ENCODE assay signal across 8 cellular contexts in the genomic region with DNA sequence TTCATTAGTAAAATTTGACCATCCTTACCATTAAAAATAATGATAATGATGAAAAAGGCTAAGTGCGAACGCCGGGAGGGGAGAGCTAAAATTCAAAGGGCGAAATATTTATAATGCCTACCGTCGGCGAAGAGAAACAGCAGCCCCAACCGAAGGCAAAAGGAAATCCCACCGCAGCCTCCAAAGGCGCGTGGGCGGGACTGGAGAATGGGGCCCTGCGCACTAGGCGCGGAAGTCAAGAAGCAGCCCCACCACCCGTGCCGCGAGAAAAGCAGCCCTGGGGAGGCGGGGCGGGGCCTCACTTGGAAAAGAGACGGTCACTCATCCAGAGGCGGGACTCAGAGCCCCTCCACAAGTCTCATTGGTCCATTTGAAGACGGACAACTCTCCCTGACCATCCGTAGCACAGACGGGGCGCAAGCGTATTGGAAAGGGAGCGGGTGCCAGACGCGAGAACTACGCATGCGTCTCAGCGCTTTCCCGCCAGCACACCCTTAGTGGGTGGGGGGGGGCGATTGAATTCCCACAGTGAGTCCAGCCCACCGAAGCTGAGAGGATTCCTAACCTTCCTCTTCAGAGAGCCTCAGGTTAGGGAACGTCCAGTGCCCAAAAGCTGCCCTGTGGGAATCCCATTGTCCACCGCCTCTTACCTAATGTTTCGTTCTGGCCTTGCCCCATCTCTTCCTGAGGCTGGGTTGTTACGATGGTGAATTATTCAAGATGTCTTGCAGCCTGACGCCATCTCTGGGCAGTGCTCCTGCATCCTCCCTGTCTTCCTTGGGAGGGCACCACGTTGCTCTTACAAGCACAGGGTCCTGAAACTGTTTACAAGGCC. TPM values are rescaled to one million over a fixed set of nuclear protein-coding genes. Genes with fewer than 3 reads are reported as not detected.
A peak's percentile ranks its signal among the peaks of the same experiment; 100 is the strongest.
DNase-seq lines count a peak whose midpoint lies in the region; ATAC-seq and TF ChIP-seq lines count a peak whose summit lies in the region.

No MANE protein-coding gene starts in this region.

- CTCF ChIA-PET in activated CD4-positive, alpha-beta T cell treated with anti-CD3 and anti-CD28 coated beads, Interleukin-2, amount 10 ng/mL, durations not matched to agents 7 days and 5 days (lab: Charles Lee), result interaction anchor here (0.9 to 2.5 kb wide), 11 partner anchors 15 to 357 kb away, joined by 3 to 12 read pairs (median 5); a partner anchor contains a TSS

- H3K4me3 ChIP-seq in left lung, result peak overlapping the region; percentile 56 to 60

- no peaks in the 10 kb centered on the region for H3K9me3 ChIP-seq in left lung

- POLR2A ChIA-PET in activated CD4-positive, alpha-beta T cell treated with anti-CD3 and anti-CD28 coated beads, Interleukin-2, amount 10 ng/mL, durations not matched to agents 7 days and 5 days (lab: Charles Lee), result interaction anchor here (0.6 kb wide), 1 partner anchor 18 kb away, joined by 3 read pairs; no protein-coding TSS in a partner anchor

- peak overlapping the region; percentile 84 for H3K4me3 Mint-ChIP-seq in activated CD4-positive, alpha-beta T cell treated with anti-CD3 and anti-CD28 coated beads, Interleukin-2, amount 10 ng/mL, durations not matched to agents 7 days and 5 days

- no peaks in the 10 kb centered on the region for H3K27me3 ChIP-seq in left lung

- intact Hi-C loops in left lung (cut with DNase I), result no loop called here

- H3K9me3 Mint-ChIP-seq in activated CD4-positive, alpha-beta T cell treated with anti-CD3 and anti-CD28 coated beads, Interleukin-2, amount 10 ng/mL, durations not matched to agents 7 days and 5 days, result no peaks in the 10 kb centered on the region

- TF ChIP-seq CTCF in left lung (IDR thresholded peaks at IDR 0.05), result no peak

- H3K27ac ChIP-seq in left lung, result peak overlapping the region; percentile 85

- H3K27ac Mint-ChIP-seq in activated CD4-positive, alpha-beta T cell treated with anti-CD3 and anti-CD28 coated beads, Interleukin-2, amount 10 ng/mL, durations not matched to agents 7 days and 5 days, result peak overlapping the region; percentile 92

- peaks cover 36% of the 10 kb centered on the region for H3K4me1 Mint-ChIP-seq in activated CD4-positive, alpha-beta T cell treated with anti-CD3 and anti-CD28 coated beads, Interleukin-2, amount 10 ng/mL, durations not matched to agents 7 days and 5 days

- no peaks in the 10 kb centered on the region for H3K36me3 ChIP-seq in left lung

- no peaks in the 10 kb centered on the region for H3K27me3 Mint-ChIP-seq in activated CD4-positive, alpha-beta T cell treated with anti-CD3 and anti-CD28 coated beads, Interleukin-2, amount 10 ng/mL, durations not matched to agents 7 days and 5 days

- ATAC-seq in GM19351 (IDR thresholded peaks at IDR 0.05; ENCODE audit: unreplicated experiment), result peak; percentile 82
- ATAC-seq in HG03520 (IDR thresholded peaks at IDR 0.05; ENCODE audit: unreplicated experiment), result peak; percentile 81
- ATAC-seq in left lung, result peak; percentile 97

- peaks cover 3 to 53% of the 10 kb centered on the region in 2 donors for H3K4me1 ChIP-seq in left lung

- DNase-seq in C1 segment of cervical spinal cord (lab: John Stamatoyannopoulos, UW), result peak; percentile 75 to 99 (median 97)
- DNase-seq in NCI-H526 treated with DMSO at 0.1 percent for 48 hours (lab: John Stamatoyannopoulos, UW), result peak; percentile 100
- DNase-seq in activated CD4-positive, alpha-beta T cell treated with anti-CD3 and anti-CD28 coated beads, Interleukin-2, amount 10 ng/mL, durations not matched to agents 7 days and 5 days, result peak; percentile 99
- DNase-seq in cortex of kidney (lab: John Stamatoyannopoulos, UW), result peak; percentile 45
- peak; percentile 97 for DNase-seq in left lung
- peak; percentile 97 for DNase-seq in stimulated activated CD4-positive, alpha-beta T cell treated with anti-CD3 and anti-CD28 coated beads, Interleukin-2, amount 100 ng/mL, for 4 hours (ENCODE audit: low read depth)

- peaks cover 8% of the 10 kb centered on the region for H3K36me3 Mint-ChIP-seq in activated CD4-positive, alpha-beta T cell treated with anti-CD3 and anti-CD28 coated beads, Interleukin-2, amount 10 ng/mL, durations not matched to agents 7 days and 5 days (ENCODE audit: low read depth)

RNA-seq across cellular contexts. Expression of a gene that starts 19.0 kb away (rescaled TPM):
- total RNA-seq in activated CD4-positive, alpha-beta T cell treated with anti-CD3 and anti-CD28 coated beads, Interleukin-2, amount 10 ng/mL, durations not matched to agents 7 days and 5 days, result 10 to 100 TPM; 32.8 to 37.3 TPM
- total RNA-seq in left lung, result 10 to 100 TPM; 30.2 to 45.5 TPM

RNA-seq across cellular contexts. Expression of a gene that starts 19.8 kb away (rescaled TPM):
- 10 to 100 TPM; 21.2 to 23.6 TPM for total RNA-seq in activated CD4-positive, alpha-beta T cell treated with anti-CD3 and anti-CD28 coated beads, Interleukin-2, amount 10 ng/mL, durations not matched to agents 7 days and 5 days
- total RNA-seq in left lung, result 10 to 100 TPM; 30.6 to 41.8 TPM

RNA-seq across cellular contexts. Expression of a gene that starts 27.8 kb away (rescaled TPM):
- total RNA-seq in activated CD4-positive, alpha-beta T cell treated with anti-CD3 and anti-CD28 coated beads, Interleukin-2, amount 10 ng/mL, durations not matched to agents 7 days and 5 days, result 10 to 100 TPM; 22.8 to 22.9 TPM
- 10 to 100 TPM; 23.2 to 33.5 TPM for total RNA-seq in left lung

RNA-seq across cellular contexts. Expression of a gene that starts 34.7 kb away (rescaled TPM):
- total RNA-seq in activated CD4-positive, alpha-beta T cell treated with anti-CD3 and anti-CD28 coated beads, Interleukin-2, amount 10 ng/mL, durations not matched to agents 7 days and 5 days, result 10 to 100 TPM; 88.7 to 96.4 TPM
- total RNA-seq in left lung, result 10 to 100 TPM; 63.1 to 85.3 TPM

RNA-seq across cellular contexts. Expression of a gene that starts 45.8 kb away (rescaled TPM):
- 100 to 1,000 TPM in 1 of 2 experiments, 10 to 100 TPM in 1; 100.0 to 104 TPM for total RNA-seq in activated CD4-positive, alpha-beta T cell treated with anti-CD3 and anti-CD28 coated beads, Interleukin-2, amount 10 ng/mL, durations not matched to agents 7 days and 5 days
- total RNA-seq in left lung, result 10 to 100 TPM; 45.4 to 55.2 TPM

Comparison
In these comparisons a context has a peak if more than half of its experiments do, and no peak if none do; other contexts are left out.
1. Peak in every context shown above with its lines: DNase-seq, ATAC-seq, H3K4me3 ChIP-seq and H3K27ac ChIP-seq.
2. DNase-seq: peak in every context shown above with its lines; median percentile 100 in NCI-H526 treated with DMSO at 0.1 percent for 48 hours; 99 in activated CD4-positive, alpha-beta T cell treated with anti-CD3 and anti-CD28 coated beads, Interleukin-2, amount 10 ng/mL, durations not matched to agents 7 days and 5 days; 97 in C1 segment of cervical spinal cord; 97 in left lung; 97 in stimulated activated CD4-positive, alpha-beta T cell treated with anti-CD3 and anti-CD28 coated beads, Interleukin-2, amount 100 ng/mL, for 4 hours; 45 in cortex of kidney.